15 cellular contexts compared by ENCODE assay signal in genomic region chr11:116513278-116513823, GRCh38.
DNase-seq lines count a peak whose midpoint lies in the region; ATAC-seq and TF ChIP-seq lines count a peak whose summit lies in the region.
"Had no signal": no experiment of that assay in that cellular context is flagged by ENCODE, and none has a peak within 500 bp of the region (broad histone marks: within the 10 kb centered on the region; RNA-seq: fewer than 3 reads in every experiment).

No MANE protein-coding gene starts in this region.

- no peaks in the 10 kb centered on the region for H3K79me1 ChIP-seq in neuronal stem cell (ENCODE audit: low read depth, low read length)

- H3K36me3 Mint-ChIP-seq in endothelial cell (ENCODE audit: low read depth, unreplicated experiment): no peaks in the 10 kb centered on the region
- H3K36me3 Mint-ChIP-seq: CD4-positive, alpha-beta memory T cell had no signal

- no peak overlapping the region for H3K23ac ChIP-seq in neuronal stem cell (ENCODE audit: low read depth, low read length, poor library complexity)

- peak overlapping the region; percentile 51 for H3K4me3 Mint-ChIP-seq in endothelial cell (ENCODE audit: unreplicated experiment)
- H3K4me3 Mint-ChIP-seq: CD4-positive, alpha-beta memory T cell had no signal

- H2AK5ac ChIP-seq in neuronal stem cell (ENCODE audit: low read depth, low read length): no peak overlapping the region

- H3K9ac ChIP-seq in neuronal stem cell (ENCODE audit: low read depth, low read length, poor library complexity): peak overlapping the region; percentile 24

- peaks cover 5% of the 10 kb centered on the region for H3K4me1 Mint-ChIP-seq in endothelial cell (ENCODE audit: unreplicated experiment)
- H3K4me1 Mint-ChIP-seq: CD4-positive, alpha-beta memory T cell had no signal

- TF ChIP-seq CTCF in HEK293 (tag by site-specific recombination; IDR thresholded peaks at IDR 0.05) (no peak), endothelial cell (IDR thresholded peaks at IDR 0.05; ENCODE audit: unreplicated experiment) (no peak), BE2C (IDR thresholded peaks at IDR 0.05; ENCODE audit: low read depth, low read length) (no peak)

- CTCF ChIA-PET in HEK293 (lab: Yijun Ruan, JAX): interaction anchor here (0.6 to 2.0 kb wide), 3 partner anchors 14 to 172 kb away, joined by 3 to 12 read pairs (median 3); no protein-coding TSS in a partner anchor

- no peak overlapping the region for H2BK120ac ChIP-seq in neuronal stem cell (ENCODE audit: low read depth, low read length)

- H3K4me2 ChIP-seq in neuronal stem cell (ENCODE audit: insufficient read depth, low read length, poor library complexity, severe bottlenecking): no peak overlapping the region

- H3K27ac ChIP-seq in HEK293 (ENCODE audit: extremely low read depth, low read depth, low read length) (no peak overlapping the region), neuronal stem cell (replicated peaks; ENCODE audit: low read length) (no peak overlapping the region)
- H3K27ac ChIP-seq: Peyer's patch had no signal

- no peak for ATAC-seq in HG02759 (IDR thresholded peaks at IDR 0.05; ENCODE audit: unreplicated experiment)

- no peak overlapping the region for H4K91ac ChIP-seq in neuronal stem cell (ENCODE audit: low read depth, low read length, poor library complexity)

- H3K18ac ChIP-seq in neuronal stem cell (ENCODE audit: low read length): no peak overlapping the region

- H2BK12ac ChIP-seq in neuronal stem cell (ENCODE audit: low read length): no peak overlapping the region

- WGBS in neuronal stem cell (ENCODE audit: extremely low coverage in 2 of 2, insufficient read length in 2 of 2, insufficient replicate concordance in 1 of 2), 2 donors: no CpG with 5 or more reads among the region's 8 CpGs

- H4K8ac ChIP-seq in neuronal stem cell (ENCODE audit: low read depth, low read length): no peak overlapping the region

- H3K36me3 ChIP-seq in HEK293 (ENCODE audit: control insufficient read depth in 2 of 2, insufficient read depth in 1 of 2, low read length in 2 of 2): no peaks in the 10 kb centered on the region
- H3K36me3 ChIP-seq in neuronal stem cell (replicated peaks in 1 of 2; ENCODE audit: control insufficient read depth in 2 of 2, insufficient read depth in 2 of 2, low read length in 2 of 2): no peaks in the 10 kb centered on the region
- no peaks in the 10 kb centered on the region for H3K36me3 ChIP-seq in BE2C
- H3K36me3 ChIP-seq: Peyer's patch had no signal

- no peaks in the 10 kb centered on the region for H3K9me3 Mint-ChIP-seq in endothelial cell (ENCODE audit: unreplicated experiment)

- DNase-seq in NCI-H524 treated with DMSO at 0.1 percent for 48 hours (lab: John Stamatoyannopoulos, UW): peak; percentile 27
- no peak for DNase-seq in endothelial cell (ENCODE audit: low spot score)
- no peak for DNase-seq in neuronal stem cell (ENCODE audit: low spot score)
- DNase-seq in activated CD4-positive, alpha-beta T cell treated with anti-CD3 and anti-CD28 coated beads, Interleukin-2, amount 50 U/mL, for 1 hour: no peak
- no peak for DNase-seq in BE2C
- DNase-seq: C1 segment of cervical spinal cord; CD4-positive, alpha-beta memory T cell; COR-L47; NCI-H1417 treated with DMSO at 0.1 percent for 48 hours; NCI-H1694 treated with DMSO at 0.1 percent for 48 hours; NCI-H2081 treated with DMSO at 0.1 percent for 48 hours; SHP77 treated with DMSO at 0.1 percent for 48 hours had no signal

- no peak overlapping the region for H3K14ac ChIP-seq in neuronal stem cell (ENCODE audit: low read length)

- H2AFZ ChIP-seq in neuronal stem cell (ENCODE audit: low read length): no peak overlapping the region

- peak overlapping the region; percentile 40 for H3K4ac ChIP-seq in neuronal stem cell (ENCODE audit: low read length)

- POLR2A ChIA-PET in HEK293 (lab: Yijun Ruan, JAX): no interaction called here

- H3K9me3 ChIP-seq in HEK293 (ENCODE audit: control insufficient read depth, insufficient read depth, low read depth, low read length): no peaks in the 10 kb centered on the region
- H3K9me3 ChIP-seq in neuronal stem cell (replicated peaks in 1 of 2; ENCODE audit: control insufficient read depth in 2 of 2, insufficient read depth in 1 of 2, low read depth in 1 of 2, low read length in 2 of 2): no peaks in the 10 kb centered on the region
- H3K9me3 ChIP-seq in BE2C: no peaks in the 10 kb centered on the region
- H3K9me3 ChIP-seq: Peyer's patch had no signal

- H2BK15ac ChIP-seq in neuronal stem cell (ENCODE audit: low read length): no peak overlapping the region

- peaks cover 1% of the 10 kb centered on the region for H3K27me3 Mint-ChIP-seq in endothelial cell (ENCODE audit: unreplicated experiment)

- H3K27me3 ChIP-seq in neuronal stem cell (ENCODE audit: control insufficient read depth in 3 of 3, insufficient read depth in 3 of 3, low read depth in 1 of 3, low read length in 3 of 3) (peaks cover 0 to 2% (median 0%) of the 10 kb centered on the region in 3 experiments), BE2C (no peaks in the 10 kb centered on the region)
- H3K27me3 ChIP-seq: Peyer's patch had no signal

- no peak overlapping the region for H3K27ac Mint-ChIP-seq in endothelial cell (ENCODE audit: unreplicated experiment)

- H3K4me1 ChIP-seq in HEK293 (ENCODE audit: control insufficient read depth, insufficient read depth, low read length) (no peaks in the 10 kb centered on the region), neuronal stem cell (ENCODE audit: control insufficient read depth in 2 of 2, insufficient read depth in 1 of 2, low read depth in 1 of 2, low read length in 2 of 2) (peaks cover 0 to 2% of the 10 kb centered on the region in 2 donors), BE2C (peaks cover 4% of the 10 kb centered on the region)
- H3K4me1 ChIP-seq: Peyer's patch had no signal

- no peak overlapping the region for H2BK5ac ChIP-seq in neuronal stem cell (ENCODE audit: low read length)

- H3K4me3 ChIP-seq in HEK293 (ENCODE audit: low read depth, low read length) (no peak overlapping the region), neuronal stem cell (ENCODE audit: low read length in 2 of 2) (no peak overlapping the region), BE2C (ENCODE audit: low read depth, low read length) (no peak overlapping the region)
- H3K4me3 ChIP-seq: Peyer's patch had no signal

TF ChIP-seq in HEK293, 187 proteins besides CTCF, POLR2A, EP300 and RAD21:
- no peak for TF ChIP-seq ZNF350 (tag by site-specific recombination; IDR thresholded peaks at IDR 0.05)
- TF ChIP-seq EGR2 (tag by site-specific recombination; IDR thresholded peaks at IDR 0.05; ENCODE audit: low read depth): peak; percentile 43; the same call in 1 of the 2 replicates
- no peak for TF ChIP-seq ZBTB21 (tag by site-specific recombination; IDR thresholded peaks at IDR 0.05)
- peak; percentile 30; the same call in 1 of the 2 replicates for TF ChIP-seq ZFHX2 (tag by site-specific recombination; conservative IDR thresholded peaks at IDR 0.05)
- no peak for TF ChIP-seq ZNF521 (tag by site-specific recombination; IDR thresholded peaks at IDR 0.05)
- no peak for TF ChIP-seq ZNF514 (tag by site-specific recombination; IDR thresholded peaks at IDR 0.05)
- no peak for TF ChIP-seq ZNF704 (tag by site-specific recombination; IDR thresholded peaks at IDR 0.05)
- no peak for TF ChIP-seq ZNF558 (tag by site-specific recombination; IDR thresholded peaks at IDR 0.05)
- no peak for TF ChIP-seq ZNF2 (tag by site-specific recombination; IDR thresholded peaks at IDR 0.05)
- TF ChIP-seq ZNF707 (tag by site-specific recombination; IDR thresholded peaks at IDR 0.05): no peak
